ENCODE assay signal across 1 cellular context in the genomic region with DNA sequence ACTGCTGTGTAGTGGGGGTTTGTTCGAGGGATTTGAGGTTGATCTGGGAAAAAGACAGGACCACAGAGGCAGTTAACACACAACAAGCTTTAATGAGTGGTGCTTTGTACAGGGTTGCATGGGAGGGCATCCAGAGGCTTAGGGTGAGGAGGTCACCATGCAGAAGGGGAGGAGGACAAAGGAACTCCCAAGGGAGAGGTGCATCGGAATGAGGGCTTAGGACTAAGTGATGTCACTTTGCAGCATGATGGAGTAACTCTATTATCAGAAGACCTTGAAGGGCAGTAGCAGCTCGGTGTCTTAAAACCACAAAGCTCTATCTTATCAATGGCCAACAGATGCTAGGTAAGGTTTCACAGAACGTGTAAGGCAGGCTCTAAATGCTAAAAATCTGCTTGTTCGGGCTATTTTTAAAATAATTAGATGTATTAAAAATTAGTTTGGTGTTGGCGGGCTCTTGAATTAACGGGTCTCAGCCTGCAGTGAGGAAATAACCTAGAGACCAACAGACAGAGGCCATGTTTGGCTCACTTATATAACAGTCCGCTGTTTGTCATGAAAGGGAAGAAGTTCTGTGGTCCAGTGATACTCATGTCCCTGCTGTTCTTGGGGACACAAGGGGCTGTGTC.
A peak's percentile ranks its signal among the peaks of the same experiment; 100 is the strongest.
TF ChIP-seq lines count a peak whose summit lies in the region.

No MANE protein-coding gene starts in this region.

TF ChIP-seq in K562, 482 proteins besides CTCF, POLR2A, EP300 and RAD21 (continued from another document and continues in another):
- TF ChIP-seq, protein P1, sequence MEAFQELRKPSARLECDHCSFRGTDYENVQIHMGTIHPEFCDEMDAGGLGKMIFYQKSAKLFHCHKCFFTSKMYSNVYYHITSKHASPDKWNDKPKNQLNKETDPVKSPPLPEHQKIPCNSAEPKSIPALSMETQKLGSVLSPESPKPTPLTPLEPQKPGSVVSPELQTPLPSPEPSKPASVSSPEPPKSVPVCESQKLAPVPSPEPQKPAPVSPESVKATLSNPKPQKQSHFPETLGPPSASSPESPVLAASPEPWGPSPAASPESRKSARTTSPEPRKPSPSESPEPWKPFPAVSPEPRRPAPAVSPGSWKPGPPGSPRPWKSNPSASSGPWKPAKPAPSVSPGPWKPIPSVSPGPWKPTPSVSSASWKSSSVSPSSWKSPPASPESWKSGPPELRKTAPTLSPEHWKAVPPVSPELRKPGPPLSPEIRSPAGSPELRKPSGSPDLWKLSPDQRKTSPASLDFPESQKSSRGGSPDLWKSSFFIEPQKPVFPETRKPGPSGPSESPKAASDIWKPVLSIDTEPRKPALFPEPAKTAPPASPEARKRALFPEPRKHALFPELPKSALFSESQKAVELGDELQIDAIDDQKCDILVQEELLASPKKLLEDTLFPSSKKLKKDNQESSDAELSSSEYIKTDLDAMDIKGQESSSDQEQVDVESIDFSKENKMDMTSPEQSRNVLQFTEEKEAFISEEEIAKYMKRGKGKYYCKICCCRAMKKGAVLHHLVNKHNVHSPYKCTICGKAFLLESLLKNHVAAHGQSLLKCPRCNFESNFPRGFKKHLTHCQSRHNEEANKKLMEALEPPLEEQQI (IDR thresholded peaks at IDR 0.05) = 0 out of 2 replicates have a peak, but pooled peaks have one; percentile 40
- TF ChIP-seq NCOA6 (IDR thresholded peaks at IDR 0.05) (no peak), ZNF143 (CRISPR knock-in tag; IDR thresholded peaks at IDR 0.05) (no peak), DMBX1 (CRISPR knock-in tag; IDR thresholded peaks at IDR 0.05; ENCODE audit: borderline replicate concordance) (peak; percentile 82; the same call in 1 of the 2 replicates), HDAC2 (IDR thresholded peaks at IDR 0.05) (peak; percentile 93), SMARCB1 (IDR thresholded peaks at IDR 0.05; ENCODE audit: insufficient read length, low read depth) (peak; percentile 59), CXXC5 (CRISPR knock-in tag; IDR thresholded peaks at IDR 0.05) (peak; percentile 80), TAF15 (IDR thresholded peaks at IDR 0.05; ENCODE audit: low read depth, low read length) (no peak), NR2C2 (CRISPR knock-in tag; IDR thresholded peaks at IDR 0.05) (no peak), NR2C2 (tag; IDR thresholded peaks at IDR 0.05) (peak; percentile 67), ZNF764 (CRISPR knock-in tag; IDR thresholded peaks at IDR 0.05; ENCODE audit: low read depth) (no peak), NFE2 (IDR thresholded peaks at IDR 0.05; ENCODE audit: low read depth) (peak; percentile 51; the same call in 1 of the 2 replicates), ZBED1 (IDR thresholded peaks at IDR 0.05) (peak; percentile 71; the same call in 1 of the 2 replicates), SOX6 (IDR thresholded peaks at IDR 0.05) (peak; percentile 97), NUFIP1 (IDR thresholded peaks at IDR 0.05; ENCODE audit: partially characterized antibody) (peak; percentile 56), RFX7 (CRISPR knock-in tag; IDR thresholded peaks at IDR 0.05) (no peak), YY1 (IDR thresholded peaks at IDR 0.05; ENCODE audit: borderline replicate concordance in 1 of 3, control insufficient read depth in 1 of 3, extremely low read depth in 1 of 3, insufficient read depth in 3 of 3, insufficient read length in 1 of 3, insufficient replicate concordance in 2 of 3, low read depth in 1 of 3, low read length in 2 of 3) (peak in 1 of 3 experiments; percentile 45), LEF1 (IDR thresholded peaks at IDR 0.05) (peak; percentile 88), TRIM28 (IDR thresholded peaks at IDR 0.05) (peak; percentile 51; the same call in 1 of the 2 replicates), CBFB (CRISPR knock-in tag; IDR thresholded peaks at IDR 0.05) (peak; percentile 86; the same call in 1 of the 2 replicates), ARID1B (IDR thresholded peaks at IDR 0.05) (peak; percentile 98), ZNF311 (CRISPR knock-in tag; IDR thresholded peaks at IDR 0.05) (no peak), ZNF584 (CRISPR knock-in tag; IDR thresholded peaks at IDR 0.05; ENCODE audit: low read depth) (no peak), OTX1 (CRISPR knock-in tag; IDR thresholded peaks at IDR 0.05) (peak; percentile 90), RUNX1 (IDR thresholded peaks at IDR 0.05; ENCODE audit: low read depth) (0 out of 2 replicates have a peak, but pooled peaks have one; percentile 48), MECOM (CRISPR knock-in tag; IDR thresholded peaks at IDR 0.05) (peak; percentile 82; the same call in 1 of the 2 replicates), CBX3 (IDR thresholded peaks at IDR 0.05; ENCODE audit: borderline replicate concordance in 1 of 2, low read length in 2 of 2) (peak in 1 of 2 experiments; percentile 61; a peak in 2 of 3 replicates), BHLHE40 (IDR thresholded peaks at IDR 0.05; ENCODE audit: low read length) (peak; percentile 87), ATF1 (CRISPR knock-in tag; IDR thresholded peaks at IDR 0.05) (no peak), ATF1 (tag; IDR thresholded peaks at IDR 0.05) (peak; percentile 91), HMG20B (CRISPR knock-in tag; IDR thresholded peaks at IDR 0.05) (no peak)
- TF ChIP-seq, protein P2, sequence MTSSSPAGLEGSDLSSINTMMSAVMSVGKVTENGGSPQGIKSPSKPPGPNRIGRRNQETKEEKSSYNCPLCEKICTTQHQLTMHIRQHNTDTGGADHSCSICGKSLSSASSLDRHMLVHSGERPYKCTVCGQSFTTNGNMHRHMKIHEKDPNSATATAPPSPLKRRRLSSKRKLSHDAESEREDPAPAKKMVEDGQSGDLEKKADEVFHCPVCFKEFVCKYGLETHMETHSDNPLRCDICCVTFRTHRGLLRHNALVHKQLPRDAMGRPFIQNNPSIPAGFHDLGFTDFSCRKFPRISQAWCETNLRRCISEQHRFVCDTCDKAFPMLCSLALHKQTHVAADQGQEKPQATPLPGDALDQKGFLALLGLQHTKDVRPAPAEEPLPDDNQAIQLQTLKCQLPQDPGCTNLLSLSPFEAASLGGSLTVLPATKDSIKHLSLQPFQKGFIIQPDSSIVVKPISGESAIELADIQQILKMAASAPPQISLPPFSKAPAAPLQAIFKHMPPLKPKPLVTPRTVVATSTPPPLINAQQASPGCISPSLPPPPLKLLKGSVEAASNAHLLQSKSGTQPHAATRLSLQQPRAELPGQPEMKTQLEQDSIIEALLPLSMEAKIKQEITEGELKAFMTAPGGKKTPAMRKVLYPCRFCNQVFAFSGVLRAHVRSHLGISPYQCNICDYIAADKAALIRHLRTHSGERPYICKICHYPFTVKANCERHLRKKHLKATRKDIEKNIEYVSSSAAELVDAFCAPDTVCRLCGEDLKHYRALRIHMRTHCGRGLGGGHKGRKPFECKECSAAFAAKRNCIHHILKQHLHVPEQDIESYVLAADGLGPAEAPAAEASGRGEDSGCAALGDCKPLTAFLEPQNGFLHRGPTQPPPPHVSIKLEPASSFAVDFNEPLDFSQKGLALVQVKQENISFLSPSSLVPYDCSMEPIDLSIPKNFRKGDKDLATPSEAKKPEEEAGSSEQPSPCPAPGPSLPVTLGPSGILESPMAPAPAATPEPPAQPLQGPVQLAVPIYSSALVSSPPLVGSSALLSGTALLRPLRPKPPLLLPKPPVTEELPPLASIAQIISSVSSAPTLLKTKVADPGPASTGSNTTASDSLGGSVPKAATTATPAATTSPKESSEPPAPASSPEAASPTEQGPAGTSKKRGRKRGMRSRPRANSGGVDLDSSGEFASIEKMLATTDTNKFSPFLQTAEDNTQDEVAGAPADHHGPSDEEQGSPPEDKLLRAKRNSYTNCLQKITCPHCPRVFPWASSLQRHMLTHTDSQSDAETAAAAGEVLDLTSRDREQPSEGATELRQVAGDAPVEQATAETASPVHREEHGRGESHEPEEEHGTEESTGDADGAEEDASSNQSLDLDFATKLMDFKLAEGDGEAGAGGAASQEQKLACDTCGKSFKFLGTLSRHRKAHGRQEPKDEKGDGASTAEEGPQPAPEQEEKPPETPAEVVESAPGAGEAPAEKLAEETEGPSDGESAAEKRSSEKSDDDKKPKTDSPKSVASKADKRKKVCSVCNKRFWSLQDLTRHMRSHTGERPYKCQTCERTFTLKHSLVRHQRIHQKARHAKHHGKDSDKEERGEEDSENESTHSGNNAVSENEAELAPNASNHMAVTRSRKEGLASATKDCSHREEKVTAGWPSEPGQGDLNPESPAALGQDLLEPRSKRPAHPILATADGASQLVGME (CRISPR knock-in tag; IDR thresholded peaks at IDR 0.05) = peak; percentile 80; the same call in 1 of the 2 replicates
- TF ChIP-seq, protein P3, sequence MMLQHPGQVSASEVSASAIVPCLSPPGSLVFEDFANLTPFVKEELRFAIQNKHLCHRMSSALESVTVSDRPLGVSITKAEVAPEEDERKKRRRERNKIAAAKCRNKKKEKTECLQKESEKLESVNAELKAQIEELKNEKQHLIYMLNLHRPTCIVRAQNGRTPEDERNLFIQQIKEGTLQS (IDR thresholded peaks at IDR 0.05) = peak; percentile 93
- TF ChIP-seq, protein P3 (CRISPR knock-in tag; conservative IDR thresholded peaks at IDR 0.05) = no peak
- TF ChIP-seq, protein P4, sequence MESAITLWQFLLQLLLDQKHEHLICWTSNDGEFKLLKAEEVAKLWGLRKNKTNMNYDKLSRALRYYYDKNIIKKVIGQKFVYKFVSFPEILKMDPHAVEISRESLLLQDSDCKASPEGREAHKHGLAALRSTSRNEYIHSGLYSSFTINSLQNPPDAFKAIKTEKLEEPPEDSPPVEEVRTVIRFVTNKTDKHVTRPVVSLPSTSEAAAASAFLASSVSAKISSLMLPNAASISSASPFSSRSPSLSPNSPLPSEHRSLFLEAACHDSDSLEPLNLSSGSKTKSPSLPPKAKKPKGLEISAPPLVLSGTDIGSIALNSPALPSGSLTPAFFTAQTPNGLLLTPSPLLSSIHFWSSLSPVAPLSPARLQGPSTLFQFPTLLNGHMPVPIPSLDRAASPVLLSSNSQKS (CRISPR knock-in tag; IDR thresholded peaks at IDR 0.05) = 0 out of 2 replicates have a peak, but pooled peaks have one; percentile 9
- TF ChIP-seq, protein P5, sequence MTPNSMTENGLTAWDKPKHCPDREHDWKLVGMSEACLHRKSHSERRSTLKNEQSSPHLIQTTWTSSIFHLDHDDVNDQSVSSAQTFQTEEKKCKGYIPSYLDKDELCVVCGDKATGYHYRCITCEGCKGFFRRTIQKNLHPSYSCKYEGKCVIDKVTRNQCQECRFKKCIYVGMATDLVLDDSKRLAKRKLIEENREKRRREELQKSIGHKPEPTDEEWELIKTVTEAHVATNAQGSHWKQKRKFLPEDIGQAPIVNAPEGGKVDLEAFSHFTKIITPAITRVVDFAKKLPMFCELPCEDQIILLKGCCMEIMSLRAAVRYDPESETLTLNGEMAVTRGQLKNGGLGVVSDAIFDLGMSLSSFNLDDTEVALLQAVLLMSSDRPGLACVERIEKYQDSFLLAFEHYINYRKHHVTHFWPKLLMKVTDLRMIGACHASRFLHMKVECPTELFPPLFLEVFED (CRISPR knock-in tag; conservative IDR thresholded peaks at IDR 0.05) = 0 out of 2 replicates have a peak, but pooled peaks have one; percentile 53
- TF ChIP-seq, protein P6, sequence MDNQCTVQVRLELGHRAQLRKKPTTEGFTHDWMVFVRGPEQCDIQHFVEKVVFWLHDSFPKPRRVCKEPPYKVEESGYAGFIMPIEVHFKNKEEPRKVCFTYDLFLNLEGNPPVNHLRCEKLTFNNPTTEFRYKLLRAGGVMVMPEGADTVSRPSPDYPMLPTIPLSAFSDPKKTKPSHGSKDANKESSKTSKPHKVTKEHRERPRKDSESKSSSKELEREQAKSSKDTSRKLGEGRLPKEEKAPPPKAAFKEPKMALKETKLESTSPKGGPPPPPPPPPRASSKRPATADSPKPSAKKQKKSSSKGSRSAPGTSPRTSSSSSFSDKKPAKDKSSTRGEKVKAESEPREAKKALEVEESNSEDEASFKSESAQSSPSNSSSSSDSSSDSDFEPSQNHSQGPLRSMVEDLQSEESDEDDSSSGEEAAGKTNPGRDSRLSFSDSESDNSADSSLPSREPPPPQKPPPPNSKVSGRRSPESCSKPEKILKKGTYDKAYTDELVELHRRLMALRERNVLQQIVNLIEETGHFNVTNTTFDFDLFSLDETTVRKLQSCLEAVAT (IDR thresholded peaks at IDR 0.05) = peak in 1 of 2 experiments; percentile 94; a peak in 2 of 4 replicates
- TF ChIP-seq, protein P7, sequence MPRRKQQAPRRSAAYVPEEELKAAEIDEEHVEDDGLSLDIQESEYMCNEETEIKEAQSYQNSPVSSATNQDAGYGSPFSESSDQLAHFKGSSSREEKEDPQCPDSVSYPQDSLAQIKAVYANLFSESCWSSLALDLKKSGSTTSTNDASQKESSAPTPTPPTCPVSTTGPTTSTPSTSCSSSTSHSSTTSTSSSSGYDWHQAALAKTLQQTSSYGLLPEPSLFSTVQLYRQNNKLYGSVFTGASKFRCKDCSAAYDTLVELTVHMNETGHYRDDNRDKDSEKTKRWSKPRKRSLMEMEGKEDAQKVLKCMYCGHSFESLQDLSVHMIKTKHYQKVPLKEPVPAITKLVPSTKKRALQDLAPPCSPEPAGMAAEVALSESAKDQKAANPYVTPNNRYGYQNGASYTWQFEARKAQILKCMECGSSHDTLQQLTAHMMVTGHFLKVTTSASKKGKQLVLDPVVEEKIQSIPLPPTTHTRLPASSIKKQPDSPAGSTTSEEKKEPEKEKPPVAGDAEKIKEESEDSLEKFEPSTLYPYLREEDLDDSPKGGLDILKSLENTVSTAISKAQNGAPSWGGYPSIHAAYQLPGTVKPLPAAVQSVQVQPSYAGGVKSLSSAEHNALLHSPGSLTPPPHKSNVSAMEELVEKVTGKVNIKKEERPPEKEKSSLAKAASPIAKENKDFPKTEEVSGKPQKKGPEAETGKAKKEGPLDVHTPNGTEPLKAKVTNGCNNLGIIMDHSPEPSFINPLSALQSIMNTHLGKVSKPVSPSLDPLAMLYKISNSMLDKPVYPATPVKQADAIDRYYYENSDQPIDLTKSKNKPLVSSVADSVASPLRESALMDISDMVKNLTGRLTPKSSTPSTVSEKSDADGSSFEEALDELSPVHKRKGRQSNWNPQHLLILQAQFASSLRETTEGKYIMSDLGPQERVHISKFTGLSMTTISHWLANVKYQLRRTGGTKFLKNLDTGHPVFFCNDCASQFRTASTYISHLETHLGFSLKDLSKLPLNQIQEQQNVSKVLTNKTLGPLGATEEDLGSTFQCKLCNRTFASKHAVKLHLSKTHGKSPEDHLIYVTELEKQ (CRISPR knock-in tag; IDR thresholded peaks at IDR 0.05) = 0 out of 2 replicates have a peak, but pooled peaks have one; percentile 27
